Comparison of ENCODE assay signal across 23 cellular contexts in genomic region chr20:1287787-1288569, GRCh38. TPM values are rescaled to one million over a fixed set of nuclear protein-coding genes. Genes with fewer than 3 reads are reported as not detected.
DNase-seq lines count a peak whose midpoint lies in the region; ATAC-seq lines count a peak whose summit lies in the region.
"Had no signal": no experiment of that assay in that cellular context is flagged by ENCODE, and none has a peak within 500 bp of the region (broad histone marks: within the 10 kb centered on the region; RNA-seq: fewer than 3 reads in every experiment).

No MANE protein-coding gene starts in this region.

- POLR2A ChIA-PET in T-cell (lab: Charles Lee) = no interaction called here

- H3K9me3 ChIP-seq in right cardiac atrium (ENCODE audit: control insufficient read depth, low read length) = no peaks in the 10 kb centered on the region
- H3K9me3 ChIP-seq: lower lobe of right lung, mucosa of descending colon, right lobe of liver, tibial artery had no signal

- no peak for DNase-seq in Right ventricle myocardium inferior (ENCODE audit: missing footprints)
- DNase-seq in right cardiac atrium = no peak
- DNase-seq in T-cell = no peak
- peak; percentile 89 for DNase-seq in cerebellum (ENCODE audit: low spot score)
- no peak for DNase-seq in COR-L47 (lab: John Stamatoyannopoulos, UW)
- DNase-seq in GM03348 (ENCODE audit: low spot score) = no peak
- DNase-seq: activated CD4-positive, CD25-positive, alpha-beta regulatory T cell treated with anti-CD3 and anti-CD28 coated beads, Interleukin-2, amount 50 U/mL, for 72 hours; dermis blood vessel endothelial cell; DMS53; GDM1; islet precursor cell; lower lobe of right lung; mucosa of descending colon; NCI-H1417 treated with DMSO at 0.1 percent for 48 hours; NCI-H446; right lobe of liver; SHP77; stimulated activated CD4-positive, alpha-beta T cell treated with anti-CD3 and anti-CD28 coated beads, Interleukin-4, amount 100 ng/mL, for 4 hours; SW 1271; tibial artery had no signal

- no peak overlapping the region for H3K4me3 ChIP-seq in right cardiac atrium (ENCODE audit: low read length)
- H3K4me3 ChIP-seq: lower lobe of right lung, mucosa of descending colon, right lobe of liver, tibial artery had no signal

- H3K4me3 Mint-ChIP-seq in T-cell = peak overlapping the region in 1 of 3 donors; percentile 77

- no peaks in the 10 kb centered on the region for H3K4me1 ChIP-seq in right cardiac atrium (ENCODE audit: control insufficient read depth, insufficient read depth, low read length)
- H3K4me1 ChIP-seq: lower lobe of right lung, right lobe of liver had no signal

- no peak overlapping the region for H3K27ac ChIP-seq in right cardiac atrium (ENCODE audit: low read length)
- H3K27ac ChIP-seq in temporal lobe (ENCODE audit: low read depth, low read length) = peak overlapping the region; percentile 47
- H3K27ac ChIP-seq: lower lobe of right lung, parathyroid adenoma, right lobe of liver, tibial artery had no signal

- no peaks in the 10 kb centered on the region for H3K27me3 ChIP-seq in right cardiac atrium (ENCODE audit: control insufficient read depth, insufficient read depth)
- H3K27me3 ChIP-seq: right lobe of liver, tibial artery had no signal

- intact Hi-C loops in Right ventricle myocardium inferior (cut with DNase I) (no loop called here), right cardiac atrium (cut with DNase I) (no loop called here)

- WGBS in right cardiac atrium = 83% methylated on average over 11 of the region's 11 CpGs

- H3K27ac Mint-ChIP-seq in T-cell = peak overlapping the region; percentile 91 to 93

- no peaks in the 10 kb centered on the region for H3K27me3 Mint-ChIP-seq in T-cell
- H3K27me3 Mint-ChIP-seq: activated T-helper 17 cell treated with anti-CD3 and anti-CD28 coated beads, Interleukin-2, amount 50 U/mL, for 72 hours had no signal

- H3K9me3 Mint-ChIP-seq in T-cell = no peaks in the 10 kb centered on the region
- H3K9me3 Mint-ChIP-seq: activated T-helper 17 cell treated with anti-CD3 and anti-CD28 coated beads, Interleukin-2, amount 50 U/mL, for 72 hours had no signal

- CTCF ChIA-PET in T-cell (lab: Charles Lee) = interaction anchor here in 1 of 2 donors (0.7 kb wide), 1 partner anchor 49 kb away, joined by 6 read pairs; no protein-coding TSS in a partner anchor

- peak; percentile 42 for ATAC-seq in Right ventricle myocardium inferior
- ATAC-seq in right cardiac atrium = no peak
- ATAC-seq in T-cell (replicated peaks in 1 of 4) = no peak
- ATAC-seq: lower lobe of right lung, mucosa of descending colon, right lobe of liver had no signal

- peaks cover 8% of the 10 kb centered on the region for H3K36me3 Mint-ChIP-seq in T-cell

- H3K4me1 Mint-ChIP-seq in T-cell = peaks cover 75 to 84% (median 82%) of the 10 kb centered on the region in 3 donors

RNA-seq across cellular contexts. Expression of gene SNPH, which starts 21.9 kb away (rescaled TPM):
- total RNA-seq in Right ventricle myocardium inferior (8.5 TPM), right cardiac atrium (1 to 10 TPM; 4.8 to 6.8 (median 5.7) TPM), T-cell (10 to 100 TPM; 12.9 to 29.8 (median 23.4) TPM), cerebellum (12.8 TPM), temporal lobe (13.5 TPM)
- polyA plus RNA-seq in right cardiac atrium = 5.2 TPM

RNA-seq across cellular contexts. Expression of gene SDCBP2, which starts 41.0 kb away (rescaled TPM):
- 1.2 TPM for total RNA-seq in Right ventricle myocardium inferior
- total RNA-seq in right cardiac atrium = 1 to 10 TPM; 1.9 to 2.2 (median 2.2) TPM
- polyA plus RNA-seq in right cardiac atrium = 2.0 TPM
- total RNA-seq in T-cell = 1 to 10 TPM; 1.1 to 2.4 (median 2.2) TPM
- 2.2 TPM for total RNA-seq in cerebellum
- 2.7 TPM for total RNA-seq in temporal lobe
